ENCODE assay signal across 8 cellular contexts in genomic region chr9:111895996-111896941, GRCh38. TPM values are rescaled to one million over a fixed set of nuclear protein-coding genes. Genes with fewer than 3 reads are reported as not detected.
A peak's percentile ranks its signal among the peaks of the same experiment; 100 is the strongest.
DNase-seq lines count a peak whose midpoint lies in the region; ATAC-seq and TF ChIP-seq lines count a peak whose summit lies in the region.

TSS of gene UGCG (plus strand) at chr9:111896814. CDS start at chr9:111897216, 402 bp downstream.

- TSS peak; percentile 67 for BruUV-seq in Calu3 (replicated peaks; lab: Mats Ljungman, UMichigan)

- H3K4me1 ChIP-seq in HUES64 (ENCODE audit: insufficient read depth, low read length) (peaks cover 20% of the 10 kb centered on the region), muscle layer of colon (ENCODE audit: insufficient read depth, low read length) (peaks cover 16% of the 10 kb centered on the region)

- peak; percentile 90 for DNase-seq in Calu3
- peak; percentile 92 for DNase-seq in OCI-M1 (lab: John Stamatoyannopoulos, UW)
- DNase-seq in activated T-cell treated with anti-CD3 and anti-CD28 coated beads, Interleukin-2, amount 50 U/mL, for 1 hour, result peak; percentile 91
- DNase-seq in epithelial cell of proximal tubule (ENCODE audit: low read depth), result no peak
- DNase-seq in stimulated activated CD8-positive, alpha-beta memory T cell treated with anti-CD3 and anti-CD28 coated beads, Interleukin-7, amount 100 ng/mL, for 1 hour (ENCODE audit: low read depth in 2 of 2), result peak; percentile 71 to 72

- H3K9me3 ChIP-seq in HUES64 (ENCODE audit: insufficient read depth, low read depth, low read length) (no peaks in the 10 kb centered on the region), muscle layer of colon (ENCODE audit: low read length) (no peaks in the 10 kb centered on the region)

- intact Hi-C loops in Calu3 (cut with micrococcal nuclease; ENCODE audit: unreplicated experiment), result loop anchor here (5.0 kb wide), 2 partner anchors 126 to 171 kb away; no protein-coding TSS in a partner anchor

- peaks cover 5% of the 10 kb centered on the region for H3K36me3 Mint-ChIP-seq in Calu3 (ENCODE audit: insufficient read depth, unreplicated experiment)

- H3K27me3 ChIP-seq in HUES64 (ENCODE audit: insufficient read depth, low read length), result no peaks in the 10 kb centered on the region
- H3K27me3 ChIP-seq in muscle layer of colon (ENCODE audit: control insufficient read depth in 1 of 2, insufficient read depth in 2 of 2, low read length in 2 of 2), result no peaks in the 10 kb centered on the region

- H3K9ac ChIP-seq in HUES64 (ENCODE audit: low read depth, low read length) (peak within 1 kb of the TSS; percentile 79), muscle layer of colon (ENCODE audit: low read length) (peak within 1 kb of the TSS; percentile 75)

- H3K27ac ChIP-seq in HUES64 (ENCODE audit: low read depth, low read length) (peak within 1 kb of the TSS; percentile 71), muscle layer of colon (ENCODE audit: low read depth, low read length) (peak within 1 kb of the TSS; percentile 99)

- no peaks in the 10 kb centered on the region for H3K9me3 Mint-ChIP-seq in Calu3 (ENCODE audit: low read depth, unreplicated experiment)

- 3% methylated on average over 82 of the region's 84 CpGs for WGBS in HUES64

- H3K4me3 Mint-ChIP-seq in Calu3 (ENCODE audit: low read depth, unreplicated experiment), result no peak within 1 kb of the TSS

- CTCF ChIA-PET in Calu3 (lab: Charles Lee), result interaction anchor here (0.6 to 1.6 kb wide), 4 partner anchors 45 to 178 kb away, joined by 3 to 4 read pairs (median 4); no protein-coding TSS in a partner anchor

- H3K4me3 ChIP-seq in HUES64 (ENCODE audit: low read length), result peak within 1 kb of the TSS; percentile 99
- H3K4me3 ChIP-seq in epithelial cell of proximal tubule (ENCODE audit: low read depth, low read length), result peak within 1 kb of the TSS; percentile 82
- H3K4me3 ChIP-seq in muscle layer of colon (ENCODE audit: low read depth in 1 of 2, low read length in 2 of 2), result peak within 1 kb of the TSS; percentile 72 to 80

- H3K4me1 Mint-ChIP-seq in Calu3 (ENCODE audit: low read depth, unreplicated experiment), result no peaks in the 10 kb centered on the region

- no peaks in the 10 kb centered on the region for H3K27me3 Mint-ChIP-seq in Calu3 (ENCODE audit: unreplicated experiment)

- ATAC-seq in GM21390 (IDR thresholded peaks at IDR 0.05; ENCODE audit: unreplicated experiment), result peak; percentile 83

- H3K27ac Mint-ChIP-seq in Calu3 (ENCODE audit: unreplicated experiment), result peak within 1 kb of the TSS; percentile 96

- H3K36me3 ChIP-seq in HUES64 (ENCODE audit: insufficient read depth, low read length) (no peaks in the 10 kb centered on the region), muscle layer of colon (ENCODE audit: insufficient read depth, low read length) (no peaks in the 10 kb centered on the region)

- no peak for TF ChIP-seq CTCF in Calu3 (IDR thresholded peaks at IDR 0.05; ENCODE audit: unreplicated experiment)
- TF ChIP-seq CTCF in epithelial cell of proximal tubule (conservative IDR thresholded peaks at IDR 0.05; ENCODE audit: low read depth, low read length), result no peak

RNA-seq across cellular contexts. Expression of gene UGCG, which starts in this region (rescaled TPM):
- total RNA-seq in Calu3 (2022) (75.5 and 84.8 TPM in 2 replicates), epithelial cell of proximal tubule (231 and 288 TPM in 2 replicates)
- polyA plus RNA-seq in HUES64 (2013, experiment 1 of 2), result 16.7 TPM
- 17.8 TPM for polyA plus RNA-seq in HUES64 (2013, experiment 2 of 2)
